In genomic region chr20:17934141-17934862, GRCh38 we compare ENCODE assay signal across 24 cellular contexts. TPM values are rescaled to one million over a fixed set of nuclear protein-coding genes. Genes with fewer than 3 reads are reported as not detected.
A peak's percentile ranks its signal among the peaks of the same experiment; 100 is the strongest.
DNase-seq lines count a peak whose midpoint lies in the region; FAIRE-seq and TF ChIP-seq lines count a peak whose summit lies in the region.
"Had no signal": no experiment of that assay in that cellular context is flagged by ENCODE, and none has a peak within 500 bp of the region (broad histone marks: within the 10 kb centered on the region; RNA-seq: fewer than 3 reads in every experiment).

No MANE protein-coding gene starts in this region.

- no peaks in the 10 kb centered on the region for H3K27me3 ChIP-seq in right atrium auricular region
- H3K27me3 ChIP-seq: body of pancreas, thyroid gland had no signal

- H3K4me3 ChIP-seq in choroid plexus epithelial cell (ENCODE audit: low read depth, low read length) (no peak overlapping the region), right atrium auricular region (no peak overlapping the region)
- H3K4me3 ChIP-seq: body of pancreas, thyroid gland had no signal

- peak overlapping the region; percentile 51 for H3K27ac Mint-ChIP-seq in mesothelial cell of epicardium
- H3K27ac Mint-ChIP-seq: activated CD4-positive, alpha-beta memory T cell treated with anti-CD3 and anti-CD28 coated beads for 36 hours; activated naive CD4-positive, alpha-beta T cell treated with anti-CD3 and anti-CD28 coated beads, Interleukin-2, amount 10 ng/mL, durations not matched to agents 7 days and 5 days; activated T-cell treated with anti-CD3 and anti-CD28 coated beads, Interleukin-2, amount 50 U/mL, for 24 hours; naive B cell; stimulated activated naive B cell treated with anti-CD40 and anti-IgM and Interleukin-4, amounts not matched to agents 10 μg/mL and 1 μg/mL and 100 μg/mL, for 72 hours; T-cell had no signal

- peak overlapping the region in 1 of 2 donors; percentile 26 for H3K27ac ChIP-seq in right atrium auricular region
- H3K27ac ChIP-seq: body of pancreas, thyroid gland, WERI-Rb-1 had no signal

- DNase-seq in AG08395 (ENCODE audit: low spot score) (peak; percentile 62), M059J (ENCODE audit: low read depth) (peak; percentile 89), choroid plexus epithelial cell (ENCODE audit: low read depth) (peak; percentile 92), mesothelial cell of epicardium (ENCODE audit: low spot score in 2 of 2, unreplicated experiment in 2 of 2) (no peak), HTR-8/SVneo (ENCODE audit: insufficient read length, low spot score) (no peak), 8988T (no peak), erythroblast (lab: John Stamatoyannopoulos, UW) (no peak), right atrium auricular region (ENCODE audit: low spot score) (no peak)
- DNase-seq: activated CD4-positive, alpha-beta memory T cell treated with anti-CD3 and anti-CD28 coated beads for 36 hours; activated naive CD4-positive, alpha-beta T cell treated with anti-CD3 and anti-CD28 coated beads, Interleukin-2, amount 10 ng/mL, durations not matched to agents 7 days and 5 days; activated T-cell treated with anti-CD3 and anti-CD28 coated beads, Interleukin-2, amount 50 U/mL, for 24 hours; CD4-positive, alpha-beta memory T cell; dermis blood vessel endothelial cell; KBM-7; naive B cell; NCI-H2081 treated with DMSO at 0.1 percent for 48 hours; NCI-H510A; Right ventricle myocardium superior; stimulated activated naive B cell treated with anti-CD40 and anti-IgM and Interleukin-4, amounts not matched to agents 10 μg/mL and 1 μg/mL and 100 μg/mL, for 72 hours; T-cell; thyroid gland; WERI-Rb-1 had no signal

- H3K9me3 Mint-ChIP-seq in mesothelial cell of epicardium: no peaks in the 10 kb centered on the region
- H3K9me3 Mint-ChIP-seq: activated naive CD4-positive, alpha-beta T cell treated with anti-CD3 and anti-CD28 coated beads, Interleukin-2, amount 10 ng/mL, durations not matched to agents 7 days and 5 days; activated T-cell treated with anti-CD3 and anti-CD28 coated beads, Interleukin-2, amount 50 U/mL, for 24 hours; T-cell had no signal

- H3K9me3 ChIP-seq in right atrium auricular region: no peaks in the 10 kb centered on the region
- H3K9me3 ChIP-seq: body of pancreas, thyroid gland had no signal

- H3K36me3 ChIP-seq in right atrium auricular region: no peaks in the 10 kb centered on the region
- H3K36me3 ChIP-seq: thyroid gland, WERI-Rb-1 had no signal

- H3K4me3 Mint-ChIP-seq in mesothelial cell of epicardium: no peak overlapping the region
- H3K4me3 Mint-ChIP-seq: activated CD4-positive, alpha-beta memory T cell treated with anti-CD3 and anti-CD28 coated beads for 36 hours; activated naive CD4-positive, alpha-beta T cell treated with anti-CD3 and anti-CD28 coated beads, Interleukin-2, amount 10 ng/mL, durations not matched to agents 7 days and 5 days; activated T-cell treated with anti-CD3 and anti-CD28 coated beads, Interleukin-2, amount 50 U/mL, for 24 hours; CD4-positive, alpha-beta memory T cell; naive B cell; stimulated activated naive B cell treated with anti-CD40 and anti-IgM and Interleukin-4, amounts not matched to agents 10 μg/mL and 1 μg/mL and 100 μg/mL, for 72 hours; T-cell had no signal

- TF ChIP-seq POLR2A in erythroblast (IDR thresholded peaks at IDR 0.05; ENCODE audit: low read length): no peak

- H3K36me3 Mint-ChIP-seq in mesothelial cell of epicardium: no peaks in the 10 kb centered on the region
- H3K36me3 Mint-ChIP-seq: T-cell had no signal

- FAIRE-seq in HTR-8/SVneo (lab: Jason Lieb, UNC): no peak
- FAIRE-seq: islet of Langerhans had no signal

- H3K27me3 Mint-ChIP-seq in mesothelial cell of epicardium (ENCODE audit: low read depth): no peaks in the 10 kb centered on the region
- H3K27me3 Mint-ChIP-seq: activated CD4-positive, alpha-beta memory T cell treated with anti-CD3 and anti-CD28 coated beads for 36 hours; activated T-cell treated with anti-CD3 and anti-CD28 coated beads, Interleukin-2, amount 50 U/mL, for 24 hours had no signal

- TF ChIP-seq CTCF in choroid plexus epithelial cell (conservative IDR thresholded peaks at IDR 0.05; ENCODE audit: low read depth, low read length) (no peak), mesothelial cell of epicardium (IDR thresholded peaks at IDR 0.05; ENCODE audit: unreplicated experiment) (no peak), right atrium auricular region (IDR thresholded peaks at IDR 0.05) (no peak)

- H3K4me1 ChIP-seq in right atrium auricular region: peaks cover 0 to 30% of the 10 kb centered on the region in 2 donors

- peaks cover 43% of the 10 kb centered on the region for H3K4me1 Mint-ChIP-seq in mesothelial cell of epicardium

RNA-seq across cellular contexts. Expression of gene SNX5, which starts 34.3 kb away (rescaled TPM):
- total RNA-seq in M059J (2014; rRNA removed; shearing (Covaris generic)): 107 and 165 TPM in 2 replicates
- total RNA-seq in mesothelial cell of epicardium (130 to 134 TPM (median 133 TPM) in 3 replicates), right atrium auricular region (10 to 100 TPM; 37.3 to 50.3 TPM)

RNA-seq across cellular contexts. Expression of gene MGME1, which starts 34.5 kb away (rescaled TPM):
- total RNA-seq in M059J (2014; rRNA removed; shearing (Covaris generic)): 19.2 and 27.4 TPM in 2 replicates
- total RNA-seq in mesothelial cell of epicardium: 25.0 to 26.7 TPM (median 25.7 TPM) in 3 replicates
- 1 to 10 TPM; 2.7 to 7.1 TPM for total RNA-seq in right atrium auricular region

Comparison
In these comparisons a context has a peak if more than half of its experiments do, and no peak if none do; other contexts are left out.
1. DNase-seq: peak in AG08395 (single experiment), M059J (single experiment) and choroid plexus epithelial cell (single experiment); none in mesothelial cell of epicardium (0 of 2), HTR-8/SVneo (single experiment), 8988T (single experiment), erythroblast (0 of 2) and right atrium auricular region (single experiment).